In the genomic region with DNA sequence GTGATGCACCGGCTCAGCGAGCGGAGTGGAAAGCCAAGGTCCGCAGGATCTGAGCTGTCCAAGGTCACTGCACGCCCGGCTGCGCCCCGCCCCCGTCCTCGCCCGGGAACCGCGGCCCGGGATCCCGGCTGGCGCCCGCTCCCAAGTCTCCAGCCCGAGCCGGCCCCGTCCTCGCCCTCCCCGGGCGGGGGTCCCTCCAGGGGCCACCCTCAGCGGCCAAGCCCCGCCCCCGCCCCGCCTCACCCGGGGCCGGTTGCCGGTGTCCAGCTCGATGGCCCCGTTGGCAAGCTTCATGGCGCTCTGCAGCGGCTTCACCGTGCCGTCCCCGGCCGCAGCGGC, we compare ENCODE assay signal across 8 cellular contexts. TPM values are rescaled to one million over a fixed set of nuclear protein-coding genes. Genes with fewer than 3 reads are reported as not detected.
A peak's percentile ranks its signal among the peaks of the same experiment; 100 is the strongest.
DNase-seq lines count a peak whose midpoint lies in the region; ATAC-seq, FAIRE-seq and TF ChIP-seq lines count a peak whose summit lies in the region.

No MANE protein-coding gene starts in this region.

- peaks cover 0 to 8% (median 0%) of the 10 kb centered on the region in 3 donors for H3K36me3 ChIP-seq in pancreas

- H3K4me3 Mint-ChIP-seq in activated naive CD4-positive, alpha-beta T cell treated with anti-CD3 and anti-CD28 coated beads for 36 hours = peak overlapping the region; percentile 68
- peak overlapping the region; percentile 79 for H3K4me3 Mint-ChIP-seq in WTC11

- intact Hi-C loops in activated naive CD4-positive, alpha-beta T cell treated with anti-CD3 and anti-CD28 coated beads for 36 hours (cut with micrococcal nuclease) = loop anchor here (5.0 kb wide), 1 partner anchor 142 kb away; no protein-coding TSS in a partner anchor
- intact Hi-C loops in pancreas (cut with DNase I) = no loop called here

- peaks cover 7 to 9% (median 8%) of the 10 kb centered on the region in 3 donors for H3K4me1 ChIP-seq in pancreas

- H3K9me3 ChIP-seq in pancreas = no peaks in the 10 kb centered on the region

- peaks cover 18% of the 10 kb centered on the region for H3K36me3 Mint-ChIP-seq in activated naive CD4-positive, alpha-beta T cell treated with anti-CD3 and anti-CD28 coated beads for 36 hours (ENCODE audit: low read depth)
- peaks cover 17% of the 10 kb centered on the region for H3K36me3 Mint-ChIP-seq in WTC11

- peak overlapping the region; percentile 89 to 97 (median 96) for H3K27ac ChIP-seq in pancreas

- TF ChIP-seq CTCF in WTC11 (IDR thresholded peaks at IDR 0.05) (no peak), pancreas (IDR thresholded peaks at IDR 0.05) (no peak)

- no peaks in the 10 kb centered on the region for H3K27me3 Mint-ChIP-seq in activated naive CD4-positive, alpha-beta T cell treated with anti-CD3 and anti-CD28 coated beads for 36 hours (ENCODE audit: low read depth)
- H3K27me3 Mint-ChIP-seq in WTC11 (ENCODE audit: low read depth) = peaks cover 57% of the 10 kb centered on the region

- POLR2A ChIA-PET in WTC11 (lab: Charles Lee) = interaction anchor here (0.6 to 1.7 kb wide), 2 partner anchors 14 to 333 kb away, joined by 3 to 5 read pairs; no protein-coding TSS in a partner anchor

- H3K27me3 ChIP-seq in pancreas = no peaks in the 10 kb centered on the region

- H3K4me1 Mint-ChIP-seq in activated naive CD4-positive, alpha-beta T cell treated with anti-CD3 and anti-CD28 coated beads for 36 hours (ENCODE audit: low read depth) = peaks cover 43% of the 10 kb centered on the region
- H3K4me1 Mint-ChIP-seq in WTC11 = peaks cover 17% of the 10 kb centered on the region

- ATAC-seq in HG03039 (IDR thresholded peaks at IDR 0.05; ENCODE audit: unreplicated experiment) = peak; percentile 15
- ATAC-seq in WTC11 = peak; percentile 30
- peak; percentile 27 to 50 (median 36) for ATAC-seq in pancreas

- 0% methylated on average over 30 to 39 of the region's 39 CpGs for WGBS in pancreas, 2 donors

- CTCF ChIA-PET in activated naive CD4-positive, alpha-beta T cell treated with anti-CD3 and anti-CD28 coated beads for 36 hours (lab: Charles Lee) = interaction anchor here (1.2 to 1.7 kb wide), 2 partner anchors 15 to 17 kb away, joined by 3 to 4 read pairs; no protein-coding TSS in a partner anchor
- CTCF ChIA-PET in WTC11 (lab: Charles Lee) = interaction anchor here (1.2 to 2.3 kb wide), 4 partner anchors 9 to 20 kb away, joined by 3 to 17 read pairs (median 9); no protein-coding TSS in a partner anchor

- no peak overlapping the region for H3K27ac Mint-ChIP-seq in activated naive CD4-positive, alpha-beta T cell treated with anti-CD3 and anti-CD28 coated beads for 36 hours
- 0 out of 2 replicates have a peak overlapping the region, but pooled peaks have one; percentile 45 for H3K27ac Mint-ChIP-seq in WTC11

- no peak for DNase-seq in activated naive CD4-positive, alpha-beta T cell treated with anti-CD3 and anti-CD28 coated beads for 36 hours
- DNase-seq in activated naive CD4-positive, alpha-beta T cell (lab: John Stamatoyannopoulos, UW) = no peak
- DNase-seq in WTC11 (ENCODE audit: low spot score) (peak; percentile 69), globus pallidus (ENCODE audit: low spot score) (peak; percentile 48), pancreas (peak; percentile 60 to 91 (median 77)), RCC 7860 (ENCODE audit: low spot score) (no peak)
- DNase-seq in NK-92 treated with Interleukin-12 subunit alpha and Interleukin-12 subunit beta, amount 100 ng/mL, for 24 hours (lab: John Stamatoyannopoulos, UW) = no peak

- H3K4me3 ChIP-seq in pancreas = peak overlapping the region; percentile 75 to 94 (median 87)

- H3K9me3 Mint-ChIP-seq in activated naive CD4-positive, alpha-beta T cell treated with anti-CD3 and anti-CD28 coated beads for 36 hours = no peaks in the 10 kb centered on the region
- H3K9me3 Mint-ChIP-seq in WTC11 = no peaks in the 10 kb centered on the region

- no peak for FAIRE-seq in pancreas (lab: Jason Lieb, UNC)
- FAIRE-seq in RCC 7860 (lab: Jason Lieb, UNC) = no peak

TF ChIP-seq in WTC11, 78 proteins besides CTCF, POLR2A, EP300 and RAD21 (continues in another document):
- TF ChIP-seq, protein P1, sequence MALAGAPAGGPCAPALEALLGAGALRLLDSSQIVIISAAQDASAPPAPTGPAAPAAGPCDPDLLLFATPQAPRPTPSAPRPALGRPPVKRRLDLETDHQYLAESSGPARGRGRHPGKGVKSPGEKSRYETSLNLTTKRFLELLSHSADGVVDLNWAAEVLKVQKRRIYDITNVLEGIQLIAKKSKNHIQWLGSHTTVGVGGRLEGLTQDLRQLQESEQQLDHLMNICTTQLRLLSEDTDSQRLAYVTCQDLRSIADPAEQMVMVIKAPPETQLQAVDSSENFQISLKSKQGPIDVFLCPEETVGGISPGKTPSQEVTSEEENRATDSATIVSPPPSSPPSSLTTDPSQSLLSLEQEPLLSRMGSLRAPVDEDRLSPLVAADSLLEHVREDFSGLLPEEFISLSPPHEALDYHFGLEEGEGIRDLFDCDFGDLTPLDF (CRISPR knock-in tag; IDR thresholded peaks at IDR 0.05) = no peak
- TF ChIP-seq ZBTB21 (CRISPR knock-in tag; IDR thresholded peaks at IDR 0.05; ENCODE audit: borderline replicate concordance) (peak; percentile 57; the same call in 1 of the 2 replicates), ZNF396 (CRISPR knock-in tag; IDR thresholded peaks at IDR 0.05; ENCODE audit: borderline replicate concordance) (no peak)
- TF ChIP-seq, protein P2, sequence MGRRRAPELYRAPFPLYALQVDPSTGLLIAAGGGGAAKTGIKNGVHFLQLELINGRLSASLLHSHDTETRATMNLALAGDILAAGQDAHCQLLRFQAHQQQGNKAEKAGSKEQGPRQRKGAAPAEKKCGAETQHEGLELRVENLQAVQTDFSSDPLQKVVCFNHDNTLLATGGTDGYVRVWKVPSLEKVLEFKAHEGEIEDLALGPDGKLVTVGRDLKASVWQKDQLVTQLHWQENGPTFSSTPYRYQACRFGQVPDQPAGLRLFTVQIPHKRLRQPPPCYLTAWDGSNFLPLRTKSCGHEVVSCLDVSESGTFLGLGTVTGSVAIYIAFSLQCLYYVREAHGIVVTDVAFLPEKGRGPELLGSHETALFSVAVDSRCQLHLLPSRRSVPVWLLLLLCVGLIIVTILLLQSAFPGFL (CRISPR knock-in tag; IDR thresholded peaks at IDR 0.05; ENCODE audit: borderline replicate concordance) = no peak
- TF ChIP-seq, protein P3, sequence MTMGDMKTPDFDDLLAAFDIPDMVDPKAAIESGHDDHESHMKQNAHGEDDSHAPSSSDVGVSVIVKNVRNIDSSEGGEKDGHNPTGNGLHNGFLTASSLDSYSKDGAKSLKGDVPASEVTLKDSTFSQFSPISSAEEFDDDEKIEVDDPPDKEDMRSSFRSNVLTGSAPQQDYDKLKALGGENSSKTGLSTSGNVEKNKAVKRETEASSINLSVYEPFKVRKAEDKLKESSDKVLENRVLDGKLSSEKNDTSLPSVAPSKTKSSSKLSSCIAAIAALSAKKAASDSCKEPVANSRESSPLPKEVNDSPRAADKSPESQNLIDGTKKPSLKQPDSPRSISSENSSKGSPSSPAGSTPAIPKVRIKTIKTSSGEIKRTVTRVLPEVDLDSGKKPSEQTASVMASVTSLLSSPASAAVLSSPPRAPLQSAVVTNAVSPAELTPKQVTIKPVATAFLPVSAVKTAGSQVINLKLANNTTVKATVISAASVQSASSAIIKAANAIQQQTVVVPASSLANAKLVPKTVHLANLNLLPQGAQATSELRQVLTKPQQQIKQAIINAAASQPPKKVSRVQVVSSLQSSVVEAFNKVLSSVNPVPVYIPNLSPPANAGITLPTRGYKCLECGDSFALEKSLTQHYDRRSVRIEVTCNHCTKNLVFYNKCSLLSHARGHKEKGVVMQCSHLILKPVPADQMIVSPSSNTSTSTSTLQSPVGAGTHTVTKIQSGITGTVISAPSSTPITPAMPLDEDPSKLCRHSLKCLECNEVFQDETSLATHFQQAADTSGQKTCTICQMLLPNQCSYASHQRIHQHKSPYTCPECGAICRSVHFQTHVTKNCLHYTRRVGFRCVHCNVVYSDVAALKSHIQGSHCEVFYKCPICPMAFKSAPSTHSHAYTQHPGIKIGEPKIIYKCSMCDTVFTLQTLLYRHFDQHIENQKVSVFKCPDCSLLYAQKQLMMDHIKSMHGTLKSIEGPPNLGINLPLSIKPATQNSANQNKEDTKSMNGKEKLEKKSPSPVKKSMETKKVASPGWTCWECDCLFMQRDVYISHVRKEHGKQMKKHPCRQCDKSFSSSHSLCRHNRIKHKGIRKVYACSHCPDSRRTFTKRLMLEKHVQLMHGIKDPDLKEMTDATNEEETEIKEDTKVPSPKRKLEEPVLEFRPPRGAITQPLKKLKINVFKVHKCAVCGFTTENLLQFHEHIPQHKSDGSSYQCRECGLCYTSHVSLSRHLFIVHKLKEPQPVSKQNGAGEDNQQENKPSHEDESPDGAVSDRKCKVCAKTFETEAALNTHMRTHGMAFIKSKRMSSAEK (CRISPR knock-in tag; IDR thresholded peaks at IDR 0.05; ENCODE audit: borderline replicate concordance) = no peak
- TF ChIP-seq, protein P4, sequence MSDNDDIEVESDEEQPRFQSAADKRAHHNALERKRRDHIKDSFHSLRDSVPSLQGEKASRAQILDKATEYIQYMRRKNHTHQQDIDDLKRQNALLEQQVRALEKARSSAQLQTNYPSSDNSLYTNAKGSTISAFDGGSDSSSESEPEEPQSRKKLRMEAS (CRISPR knock-in tag; IDR thresholded peaks at IDR 0.05) = peak; percentile 12; the same call in 1 of the 2 replicates

RNA-seq across cellular contexts. Expression of a gene that starts 0.2 kb away (rescaled TPM):
- total RNA-seq in activated naive CD4-positive, alpha-beta T cell treated with anti-CD3 and anti-CD28 coated beads for 36 hours = 1 to 10 TPM in 1 of 2 experiments, under 1 TPM in 1; 0.91 to 1.4 TPM
- total RNA-seq in WTC11 (2021) = 3.8 to 5.6 TPM (median 4.2 TPM) in 3 replicates
- total RNA-seq in pancreas = 1 to 10 TPM; 3.9 to 7.5 (median 5.6) TPM
- 10 to 100 TPM; 27.3 to 30.1 TPM for polyA plus RNA-seq in pancreas

RNA-seq across cellular contexts. Expression of a gene that starts 0.8 kb away (rescaled TPM):
- 10 to 100 TPM; 19.8 to 25.3 TPM for total RNA-seq in activated naive CD4-positive, alpha-beta T cell treated with anti-CD3 and anti-CD28 coated beads for 36 hours
- total RNA-seq in WTC11 (2021) (13.9 to 17.2 TPM (median 16.6 TPM) in 3 replicates), pancreas (10 to 100 TPM in 4 of 6 donors, 1 to 10 TPM in 2; 7.9 to 18.7 (median 10.7) TPM)
- 10 to 100 TPM; 29.1 to 49.3 TPM for polyA plus RNA-seq in pancreas

RNA-seq across cellular contexts. Expression of a gene that starts 19.0 kb away (rescaled TPM):
- total RNA-seq in activated naive CD4-positive, alpha-beta T cell treated with anti-CD3 and anti-CD28 coated beads for 36 hours = 1 to 10 TPM in 1 of 2 experiments, under 1 TPM in 1; 0.93 to 1.2 TPM
- total RNA-seq in WTC11 (2021) = 12.1 to 15.7 TPM (median 14.1 TPM) in 3 replicates
- total RNA-seq in pancreas = 10 to 100 TPM in 4 of 6 donors, 1 to 10 TPM in 2; 9.2 to 22.3 (median 11.1) TPM
- 10 to 100 TPM; 14.8 to 16.6 TPM for polyA plus RNA-seq in pancreas

RNA-seq across cellular contexts. Expression of a gene that starts 34.0 kb away (rescaled TPM):
- total RNA-seq in activated naive CD4-positive, alpha-beta T cell treated with anti-CD3 and anti-CD28 coated beads for 36 hours = 100 to 1,000 TPM; 128 to 158 TPM
- total RNA-seq in WTC11 (2021) (79.8 to 102 TPM (median 81.6 TPM) in 3 replicates), pancreas (10 to 100 TPM; 33.7 to 92.7 (median 51.3) TPM)
- polyA plus RNA-seq in pancreas = 100 to 1,000 TPM; 224 to 253 TPM

Comparison
In these comparisons a context has a peak if more than half of its experiments do, and no peak if none do; other contexts are left out.
1. DNase-seq: peak in WTC11 (single experiment), globus pallidus (single experiment) and pancreas (6 of 6); none in activated naive CD4-positive, alpha-beta T cell treated with anti-CD3 and anti-CD28 coated beads for 36 hours (single experiment), activated naive CD4-positive, alpha-beta T cell (0 of 4), NK-92 treated with Interleukin-12 subunit alpha and Interleukin-12 subunit beta, amount 100 ng/mL, for 24 hours (single experiment) and RCC 7860 (single experiment).
2. Peak in every context shown above with its lines, with median percentiles within 50 percentile points of each other: ATAC-seq.